ENCODE assay signal across 1 cellular context in the genomic region with DNA sequence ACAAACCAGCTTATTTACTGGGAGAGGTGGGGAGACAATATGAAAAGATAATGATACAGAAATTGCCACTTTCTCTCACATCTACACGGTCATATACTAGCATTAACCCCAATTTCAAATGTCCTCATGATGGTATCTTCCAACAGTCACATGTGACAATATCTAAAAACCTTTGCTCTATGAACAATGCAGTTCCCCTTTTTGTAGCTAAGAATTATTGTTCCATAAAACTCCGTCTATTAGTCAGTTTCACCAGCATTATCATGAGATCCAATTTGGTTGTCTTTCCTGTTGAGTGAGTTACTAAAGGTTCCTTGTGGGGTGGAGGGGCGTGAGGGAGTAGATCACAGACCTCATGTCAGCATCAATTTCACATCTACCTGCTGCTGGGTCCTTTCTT.
TF ChIP-seq lines count a peak whose summit lies in the region.

No MANE protein-coding gene starts in this region.

TF ChIP-seq in HCT116, 20 proteins besides CTCF, POLR2A, EP300 and RAD21 (continued from another document):
- TF ChIP-seq, protein P1, sequence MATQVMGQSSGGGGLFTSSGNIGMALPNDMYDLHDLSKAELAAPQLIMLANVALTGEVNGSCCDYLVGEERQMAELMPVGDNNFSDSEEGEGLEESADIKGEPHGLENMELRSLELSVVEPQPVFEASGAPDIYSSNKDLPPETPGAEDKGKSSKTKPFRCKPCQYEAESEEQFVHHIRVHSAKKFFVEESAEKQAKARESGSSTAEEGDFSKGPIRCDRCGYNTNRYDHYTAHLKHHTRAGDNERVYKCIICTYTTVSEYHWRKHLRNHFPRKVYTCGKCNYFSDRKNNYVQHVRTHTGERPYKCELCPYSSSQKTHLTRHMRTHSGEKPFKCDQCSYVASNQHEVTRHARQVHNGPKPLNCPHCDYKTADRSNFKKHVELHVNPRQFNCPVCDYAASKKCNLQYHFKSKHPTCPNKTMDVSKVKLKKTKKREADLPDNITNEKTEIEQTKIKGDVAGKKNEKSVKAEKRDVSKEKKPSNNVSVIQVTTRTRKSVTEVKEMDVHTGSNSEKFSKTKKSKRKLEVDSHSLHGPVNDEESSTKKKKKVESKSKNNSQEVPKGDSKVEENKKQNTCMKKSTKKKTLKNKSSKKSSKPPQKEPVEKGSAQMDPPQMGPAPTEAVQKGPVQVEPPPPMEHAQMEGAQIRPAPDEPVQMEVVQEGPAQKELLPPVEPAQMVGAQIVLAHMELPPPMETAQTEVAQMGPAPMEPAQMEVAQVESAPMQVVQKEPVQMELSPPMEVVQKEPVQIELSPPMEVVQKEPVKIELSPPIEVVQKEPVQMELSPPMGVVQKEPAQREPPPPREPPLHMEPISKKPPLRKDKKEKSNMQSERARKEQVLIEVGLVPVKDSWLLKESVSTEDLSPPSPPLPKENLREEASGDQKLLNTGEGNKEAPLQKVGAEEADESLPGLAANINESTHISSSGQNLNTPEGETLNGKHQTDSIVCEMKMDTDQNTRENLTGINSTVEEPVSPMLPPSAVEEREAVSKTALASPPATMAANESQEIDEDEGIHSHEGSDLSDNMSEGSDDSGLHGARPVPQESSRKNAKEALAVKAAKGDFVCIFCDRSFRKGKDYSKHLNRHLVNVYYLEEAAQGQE (IDR thresholded peaks at IDR 0.05; ENCODE audit: low read depth): no peak
- TF ChIP-seq ELF1 (IDR thresholded peaks at IDR 0.05; ENCODE audit: borderline replicate concordance, low read depth) (no peak), JUND (IDR thresholded peaks at IDR 0.05) (no peak), YY1 (IDR thresholded peaks at IDR 0.05; ENCODE audit: extremely low read depth, insufficient replicate concordance, low read depth, low read length) (no peak), TCF7L2 (IDR thresholded peaks at IDR 0.05; ENCODE audit: borderline replicate concordance, extremely low read depth, insufficient read depth, insufficient read length) (no peak), EZH2phosphoT487 (IDR thresholded peaks at IDR 0.05; ENCODE audit: borderline replicate concordance) (no peak), FOSL1 (IDR thresholded peaks at IDR 0.05; ENCODE audit: low read depth) (no peak), SRF (IDR thresholded peaks at IDR 0.05; ENCODE audit: low read depth) (no peak), CEBPB (IDR thresholded peaks at IDR 0.05; ENCODE audit: low read depth) (no peak), ZNF274 (IDR thresholded peaks at IDR 0.05; ENCODE audit: low read depth, low read length) (no peak), EZH2 (IDR thresholded peaks at IDR 0.05) (no peak), CBX3 (IDR thresholded peaks at IDR 0.05; ENCODE audit: low read depth) (no peak)
- TF ChIP-seq, protein P2, sequence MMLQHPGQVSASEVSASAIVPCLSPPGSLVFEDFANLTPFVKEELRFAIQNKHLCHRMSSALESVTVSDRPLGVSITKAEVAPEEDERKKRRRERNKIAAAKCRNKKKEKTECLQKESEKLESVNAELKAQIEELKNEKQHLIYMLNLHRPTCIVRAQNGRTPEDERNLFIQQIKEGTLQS (IDR thresholded peaks at IDR 0.05): no peak
